Comparison of ENCODE assay signal across 14 cellular contexts in genomic region chr14:76780875-76781647, GRCh38. TPM values are rescaled to one million over a fixed set of nuclear protein-coding genes. Genes with fewer than 3 reads are reported as not detected.
DNase-seq lines count a peak whose midpoint lies in the region; ATAC-seq and TF ChIP-seq lines count a peak whose summit lies in the region.
"Had no signal": no experiment of that assay in that cellular context is flagged by ENCODE, and none has a peak within 500 bp of the region (broad histone marks: within the 10 kb centered on the region; RNA-seq: fewer than 3 reads in every experiment).

No MANE protein-coding gene starts in this region.

- peaks cover 58% of the 10 kb centered on the region for H3K36me3 ChIP-seq in BLaER1
- H3K36me3 ChIP-seq in CD8-positive, alpha-beta T cell (ENCODE audit: insufficient read depth, low read length), result no peaks in the 10 kb centered on the region

- H4K20me1 ChIP-seq in BLaER1, result peaks cover 14% of the 10 kb centered on the region; the same call in 1 of the 2 replicates

- intact Hi-C loops in dendritic cell treated with granulocyte-macrophage colony-stimulating factor and Interleukin-4, amounts not matched to agents 40 ng/mL and 50 ng/mL, for 4 days (cut with micrococcal nuclease), result no loop called here
- intact Hi-C loops in CD8-positive, alpha-beta T cell (cut with DNase I, micrococcal nuclease), result no loop called here

- DNase-seq in NCI-H2196 (lab: John Stamatoyannopoulos, UW; ENCODE audit: unreplicated experiment) (peak; percentile 16), GM03348 (ENCODE audit: low spot score) (no peak), GM13976 (ENCODE audit: low spot score) (no peak)
- no peak for DNase-seq in CD8-positive, alpha-beta T cell
- DNase-seq: CD4-positive, alpha-beta T cell; kidney; NCI-H446 treated with DMSO at 0.1 percent for 48 hours; SIG-M5 had no signal

- ATAC-seq in GM21737 (IDR thresholded peaks at IDR 0.05; ENCODE audit: unreplicated experiment), result no peak
- ATAC-seq in CD8-positive, alpha-beta T cell, result no peak

- TF ChIP-seq CTCF in nephron (IDR thresholded peaks at IDR 0.05; ENCODE audit: unreplicated experiment in 3 of 3) (no peak), GM13976 (IDR thresholded peaks at IDR 0.05; ENCODE audit: borderline replicate concordance, control extremely low read depth, extremely low read depth, insufficient read depth, missing control alignments) (no peak)
- TF ChIP-seq CTCF in CD8-positive, alpha-beta T cell (IDR thresholded peaks at IDR 0.05), result no peak

- H3K4me2 ChIP-seq in BLaER1, result no peak overlapping the region

- POLR2A ChIA-PET in CD8-positive, alpha-beta T cell (lab: Charles Lee), result no interaction called here

- H3K9me3 ChIP-seq in BLaER1, result no peaks in the 10 kb centered on the region
- H3K9me3 ChIP-seq in CD8-positive, alpha-beta T cell (ENCODE audit: low read length), result no peaks in the 10 kb centered on the region

- H3K27ac ChIP-seq in BLaER1, result 0 out of 2 replicates have a peak overlapping the region, but pooled peaks have one; percentile 12
- H3K27ac ChIP-seq in CD8-positive, alpha-beta T cell (ENCODE audit: low read depth, low read length), result no peak overlapping the region

- H3K4me3 ChIP-seq in BLaER1, result no peak overlapping the region
- no peak overlapping the region for H3K4me3 ChIP-seq in CD8-positive, alpha-beta T cell (ENCODE audit: low read depth, low read length)

- no peak overlapping the region for H3K4me3 Mint-ChIP-seq in dendritic cell treated with granulocyte-macrophage colony-stimulating factor and Interleukin-4, amounts not matched to agents 40 ng/mL and 50 ng/mL, for 4 days
- H3K4me3 Mint-ChIP-seq in nephron, result no peak overlapping the region
- H3K4me3 Mint-ChIP-seq in CD8-positive, alpha-beta T cell, result no peak overlapping the region
- H3K4me3 Mint-ChIP-seq: CD4-positive, alpha-beta T cell; type B pancreatic cell had no signal

- H3K27ac Mint-ChIP-seq in dendritic cell treated with granulocyte-macrophage colony-stimulating factor and Interleukin-4, amounts not matched to agents 40 ng/mL and 50 ng/mL, for 4 days, result peak overlapping the region; percentile 31
- peak overlapping the region; percentile 19 to 56 (median 44) for H3K27ac Mint-ChIP-seq in nephron
- no peak overlapping the region for H3K27ac Mint-ChIP-seq in CD8-positive, alpha-beta T cell
- H3K27ac Mint-ChIP-seq: CD4-positive, alpha-beta T cell; type B pancreatic cell had no signal

- peaks cover 25% of the 10 kb centered on the region for H3K4me1 ChIP-seq in BLaER1
- H3K4me1 ChIP-seq in CD8-positive, alpha-beta T cell (ENCODE audit: insufficient read depth, low read length), result no peaks in the 10 kb centered on the region

- no peaks in the 10 kb centered on the region for H3K9me3 Mint-ChIP-seq in dendritic cell treated with granulocyte-macrophage colony-stimulating factor and Interleukin-4, amounts not matched to agents 40 ng/mL and 50 ng/mL, for 4 days
- no peaks in the 10 kb centered on the region for H3K9me3 Mint-ChIP-seq in nephron
- no peaks in the 10 kb centered on the region for H3K9me3 Mint-ChIP-seq in CD8-positive, alpha-beta T cell
- H3K9me3 Mint-ChIP-seq: CD4-positive, alpha-beta T cell; type B pancreatic cell had no signal

- no peak overlapping the region for H3K9ac ChIP-seq in BLaER1

- peaks cover 91% of the 10 kb centered on the region for H3K4me1 Mint-ChIP-seq in dendritic cell treated with granulocyte-macrophage colony-stimulating factor and Interleukin-4, amounts not matched to agents 40 ng/mL and 50 ng/mL, for 4 days (ENCODE audit: low read depth)
- H3K4me1 Mint-ChIP-seq in nephron, result peaks cover 49% of the 10 kb centered on the region
- H3K4me1 Mint-ChIP-seq in CD8-positive, alpha-beta T cell (ENCODE audit: low read depth), result peaks cover 3% of the 10 kb centered on the region

- H3K27me3 Mint-ChIP-seq in dendritic cell treated with granulocyte-macrophage colony-stimulating factor and Interleukin-4, amounts not matched to agents 40 ng/mL and 50 ng/mL, for 4 days, result no peaks in the 10 kb centered on the region
- H3K27me3 Mint-ChIP-seq in nephron (ENCODE audit: low read depth), result no peaks in the 10 kb centered on the region
- no peaks in the 10 kb centered on the region for H3K27me3 Mint-ChIP-seq in CD8-positive, alpha-beta T cell (ENCODE audit: low read depth)
- H3K27me3 Mint-ChIP-seq: CD4-positive, alpha-beta T cell; progenitor cell of endocrine pancreas; type B pancreatic cell had no signal

- in situ Hi-C loops in GM13976 (cut with MboI; ENCODE audit: low sequenced_read_pairs, unreplicated experiment), result no loop called here

- peaks cover 79% of the 10 kb centered on the region for H3K36me3 Mint-ChIP-seq in dendritic cell treated with granulocyte-macrophage colony-stimulating factor and Interleukin-4, amounts not matched to agents 40 ng/mL and 50 ng/mL, for 4 days (ENCODE audit: low read depth)
- H3K36me3 Mint-ChIP-seq in nephron (ENCODE audit: low read depth), result peaks cover 42% of the 10 kb centered on the region
- peaks cover 45% of the 10 kb centered on the region for H3K36me3 Mint-ChIP-seq in CD8-positive, alpha-beta T cell

- no peaks in the 10 kb centered on the region for H3K27me3 ChIP-seq in BLaER1
- H3K27me3 ChIP-seq in CD8-positive, alpha-beta T cell (ENCODE audit: insufficient read depth, low read length), result no peaks in the 10 kb centered on the region

- CTCF ChIA-PET in CD8-positive, alpha-beta T cell (lab: Charles Lee), result interaction anchor here (0.6 to 1.6 kb wide), 4 partner anchors 10 to 95 kb away, joined by 3 to 4 read pairs (median 4); no protein-coding TSS in a partner anchor

RNA-seq across cellular contexts. Expression of gene VASH1, which starts 19.8 kb away (rescaled TPM):
- total RNA-seq in CD8-positive, alpha-beta T cell, result 1 to 10 TPM; 3.0 to 4.0 TPM

RNA-seq across cellular contexts. Expression of gene ANGEL1, which starts 31.6 kb away (rescaled TPM):
- 1 to 10 TPM; 6.4 to 6.6 TPM for total RNA-seq in CD8-positive, alpha-beta T cell

RNA-seq across cellular contexts. Expression of gene LRRC74A, which starts 45.1 kb away (rescaled TPM):
- not detected for total RNA-seq in CD8-positive, alpha-beta T cell
- total RNA-seq: CD4-positive, alpha-beta T cell; kidney; progenitor cell of endocrine pancreas had no signal
